ENCODE assay signal across 12 cellular contexts in genomic region chr3:116739678-116740077, GRCh38. TPM values are rescaled to one million over a fixed set of nuclear protein-coding genes. Genes with fewer than 3 reads are reported as not detected.
"Had no signal": no experiment of that assay in that cellular context is flagged by ENCODE, and none has a peak within 500 bp of the region (broad histone marks: within the 10 kb centered on the region; RNA-seq: fewer than 3 reads in every experiment).

No MANE protein-coding gene starts in this region.

- ATAC-seq: GM23338, HCT116 had no signal

- FAIRE-seq: H1, H54 had no signal

- H3K9ac ChIP-seq: GM23248 had no signal

- H3K36me3 ChIP-seq: HAP-1 had no signal

- H3K27ac Mint-ChIP-seq: GM23338, H9, HFFc6 had no signal

- H3K9me3 ChIP-seq: HAP-1 had no signal

- DNase-seq: GM23248, GOT3, H7, H9, HCEC 1CT, HFFc6 had no signal

- H3K27ac ChIP-seq: GM23248 had no signal

- H3K4me1 Mint-ChIP-seq: GM23338, H9 had no signal

- H3K4me3 ChIP-seq: GM23248, GM23338, HAP-1 had no signal

- H3K4me1 ChIP-seq: HAP-1 had no signal

- H2AFZ ChIP-seq: GM23248, GM23338 had no signal

- H3K4me2 ChIP-seq: GM23338 had no signal

- H3K4me3 Mint-ChIP-seq: GM23338, H9, HFFc6 had no signal

RNA-seq across cellular contexts. Expression of gene TUSC7, which starts 30.1 kb away (rescaled TPM):
- total RNA-seq: GM23248, GM23338, H1, H4, H7, H9, HFFc6 had no signal
- polyA plus RNA-seq: GM23338, H1 had no signal
